Comparison of ENCODE assay signal across 14 cellular contexts in the genomic region with DNA sequence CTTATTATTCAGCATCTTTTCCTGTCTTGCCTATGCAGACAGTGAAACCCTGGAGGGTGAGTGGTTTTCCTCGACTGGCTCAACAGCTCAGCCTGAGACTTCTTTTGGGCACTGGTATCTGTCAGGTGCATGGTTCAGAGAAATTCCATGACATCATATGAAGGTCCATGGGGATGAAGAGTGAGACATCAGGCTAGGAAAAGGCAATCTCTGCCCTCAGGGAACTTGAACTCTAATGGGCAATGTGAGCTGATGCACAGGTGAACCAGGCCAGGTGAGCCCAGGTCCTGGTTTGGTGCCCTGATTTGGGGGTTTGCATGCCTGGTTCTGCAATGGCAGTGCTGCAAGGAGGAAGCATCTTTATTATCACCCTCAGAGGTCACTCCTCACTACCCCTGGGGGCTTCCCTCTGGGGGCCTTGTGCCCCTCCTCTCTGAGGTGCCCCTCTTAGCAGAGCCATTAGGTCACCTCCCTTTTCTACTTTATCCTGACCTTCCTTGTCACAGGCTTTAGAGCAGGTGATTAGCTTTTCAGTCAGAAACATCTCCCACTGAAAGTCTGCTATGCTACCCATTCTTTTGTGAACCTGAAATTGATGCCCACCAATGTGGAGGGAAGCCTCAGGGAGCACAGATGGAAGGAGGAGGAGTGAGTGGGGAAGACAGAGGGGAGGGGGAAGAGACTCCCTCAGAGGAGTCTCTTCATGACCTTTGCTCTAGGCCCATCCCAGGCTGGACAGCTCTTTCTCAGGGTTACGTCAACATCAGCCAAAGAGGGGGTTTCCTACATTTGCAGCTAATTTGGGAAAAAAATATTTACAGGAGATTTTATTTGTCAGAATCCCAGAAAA. TPM values are rescaled to one million over a fixed set of nuclear protein-coding genes. Genes with fewer than 3 reads are reported as not detected.
DNase-seq lines count a peak whose midpoint lies in the region; ATAC-seq, FAIRE-seq and TF ChIP-seq lines count a peak whose summit lies in the region.
"Had no signal": no experiment of that assay in that cellular context is flagged by ENCODE, and none has a peak within 500 bp of the region (broad histone marks: within the 10 kb centered on the region; RNA-seq: fewer than 3 reads in every experiment).

No MANE protein-coding gene starts in this region.

- peaks cover 66% of the 10 kb centered on the region for H3K4me1 Mint-ChIP-seq in Caco-2 (ENCODE audit: low read depth, unreplicated experiment)

- peak overlapping the region; percentile 73 for H3K27ac Mint-ChIP-seq in Caco-2 (ENCODE audit: unreplicated experiment)
- H3K27ac Mint-ChIP-seq: neural progenitor cell had no signal

- FAIRE-seq in HepG2 (lab: Jason Lieb, UNC) (peak; percentile 50), small intestine (lab: Jason Lieb, UNC) (no peak)
- FAIRE-seq: GM12891 had no signal

- H3K9ac ChIP-seq in HepG2 (ENCODE audit: insufficient read depth, low read depth, low read length), result 0 out of 2 replicates have a peak overlapping the region, but pooled peaks have one; percentile 2
- H3K9ac ChIP-seq: BLaER1, neural progenitor cell had no signal

- H3K4me3 ChIP-seq in Caco-2 (ENCODE audit: low read depth, low read length) (no peak overlapping the region), body of pancreas (no peak overlapping the region), HepG2 (replicated peaks in 1 of 3; ENCODE audit: insufficient read depth in 1 of 3, low read depth in 2 of 3, low read length in 3 of 3) (peak overlapping the region in 1 of 3 experiments; percentile 12; a peak in 1 of 6 replicates), small intestine (ENCODE audit: low read depth in 1 of 2, low read length in 2 of 2) (no peak overlapping the region)
- H3K4me3 ChIP-seq: BLaER1, MG63, neural progenitor cell had no signal

- in situ Hi-C loops in HepG2 (cut with HindIII; ENCODE audit: extremely low pct_ligation_motif_present, low pct_unique_long_range_greater_than_20kb) (no loop called here), ACHN (cut with HindIII; ENCODE audit: low pct_ligation_motif_present, low pct_unique_long_range_greater_than_20kb, low sequenced_read_pairs) (no loop called here)

- intact Hi-C loops in Caco-2 (cut with micrococcal nuclease; ENCODE audit: unreplicated experiment) (loop anchor here (1.0 to 2.0 kb wide), 5 partner anchors 12 to 109 kb away; partner anchors contain the start of genes MERTK and TMEM87B), body of pancreas (cut with DNase I) (loop anchor here (5.0 kb wide), 1 partner anchor 107 kb away; no protein-coding TSS in a partner anchor), HepG2 (cut with micrococcal nuclease; ENCODE audit: unreplicated experiment) (no loop called here)

- H3K4me3 Mint-ChIP-seq in Caco-2 (ENCODE audit: unreplicated experiment), result peak overlapping the region; percentile 66
- H3K4me3 Mint-ChIP-seq: neural progenitor cell had no signal

- H3K27ac ChIP-seq in body of pancreas (peak overlapping the region; percentile 79 to 88 (median 82)), HepG2 (ENCODE audit: extremely low read length, insufficient read depth, low read length) (peak overlapping the region; percentile 67), small intestine (ENCODE audit: low read depth in 1 of 2, low read length in 1 of 2) (peak overlapping the region; percentile 68 to 80)
- H3K27ac ChIP-seq: BLaER1, neural progenitor cell had no signal

- TF ChIP-seq RAD21 in HepG2 (CRISPR knock-in tag; IDR thresholded peaks at IDR 0.05), result no peak

- H3K79me2 ChIP-seq in HepG2 (ENCODE audit: insufficient read depth, low read length), result peaks cover 12% of the 10 kb centered on the region

- peaks cover 38% of the 10 kb centered on the region for H3K4me1 ChIP-seq in Caco-2
- H3K4me1 ChIP-seq in body of pancreas, result peaks cover 34% of the 10 kb centered on the region
- peaks cover 80% of the 10 kb centered on the region for H3K4me1 ChIP-seq in HepG2 (ENCODE audit: insufficient read depth, low read length)
- peaks cover 5 to 15% of the 10 kb centered on the region in 2 donors for H3K4me1 ChIP-seq in small intestine (ENCODE audit: control insufficient read depth in 2 of 2, insufficient read depth in 1 of 2, low read depth in 1 of 2, low read length in 1 of 2)
- H3K4me1 ChIP-seq: BLaER1 had no signal

- H3K36me3 ChIP-seq in Caco-2 (ENCODE audit: control insufficient read depth, insufficient read depth, low read length) (peaks cover 6% of the 10 kb centered on the region; the same call in 1 of the 2 replicates), body of pancreas (replicated peaks in 1 of 2; ENCODE audit: insufficient read depth in 1 of 2, low read depth in 2 of 2) (no peaks in the 10 kb centered on the region), HepG2 (replicated peaks in 1 of 2; ENCODE audit: control insufficient read depth in 1 of 2, insufficient read depth in 2 of 2, low read length in 2 of 2) (peaks cover 15 to 42% of the 10 kb centered on the region in 2 experiments), small intestine (ENCODE audit: control insufficient read depth in 2 of 2, insufficient read depth in 2 of 2, low read length in 2 of 2) (no peaks in the 10 kb centered on the region)
- H3K36me3 ChIP-seq: BLaER1, MG63, neural progenitor cell had no signal

- peaks cover 52% of the 10 kb centered on the region for H3K36me3 Mint-ChIP-seq in Caco-2 (ENCODE audit: insufficient read depth, unreplicated experiment)

- no peaks in the 10 kb centered on the region for H3K27me3 ChIP-seq in Caco-2 (replicated peaks; ENCODE audit: control insufficient read depth, insufficient read depth, low read length)
- no peaks in the 10 kb centered on the region for H3K27me3 ChIP-seq in body of pancreas
- H3K27me3 ChIP-seq in HepG2 (ENCODE audit: control insufficient read depth in 1 of 2, insufficient read depth in 2 of 2, low read length in 2 of 2), result no peaks in the 10 kb centered on the region
- H3K27me3 ChIP-seq in small intestine (ENCODE audit: control insufficient read depth in 2 of 2, insufficient read depth in 2 of 2, low read length in 2 of 2), result no peaks in the 10 kb centered on the region
- H3K27me3 ChIP-seq: BLaER1, neural progenitor cell had no signal

- POLR2A ChIA-PET in Caco-2 (lab: Charles Lee) (interaction anchor here (1.2 to 1.3 kb wide), 2 partner anchors 21 to 41 kb away, joined by 3 read pairs; no protein-coding TSS in a partner anchor), HepG2 (lab: Yijun Ruan, JAX) (interaction anchor here (0.8 to 2.7 kb wide), 7 partner anchors 9 to 109 kb away, joined by 3 to 18 read pairs (median 6); partner anchors contain the start of genes MERTK and TMEM87B)

- CTCF ChIA-PET in Caco-2 (lab: Charles Lee) (interaction anchor here (0.6 to 1.3 kb wide), 4 partner anchors 42 to 102 kb away, joined by 3 to 9 read pairs (median 4); partner anchors contain the start of gene MERTK), HepG2 (lab: Yijun Ruan, JAX; ENCODE audit: low intra/inter-chr PET ratio, low total read pairs) (no interaction called here)

- no peaks in the 10 kb centered on the region for H4K20me1 ChIP-seq in HepG2 (ENCODE audit: insufficient read depth, low read length)
- H4K20me1 ChIP-seq: BLaER1 had no signal

- H3K27me3 Mint-ChIP-seq in Caco-2 (ENCODE audit: insufficient read depth, unreplicated experiment), result no peaks in the 10 kb centered on the region

- no peaks in the 10 kb centered on the region for H3K9me3 Mint-ChIP-seq in Caco-2 (ENCODE audit: unreplicated experiment)
- H3K9me3 Mint-ChIP-seq: neural progenitor cell had no signal

- TF ChIP-seq EP300 in HepG2 (IDR thresholded peaks at IDR 0.05; ENCODE audit: low read depth in 2 of 2, low read length in 2 of 2) (peak in 1 of 2 experiments; percentile 47; a peak in 1 of 4 replicates), HepG2 (CRISPR knock-in tag; IDR thresholded peaks at IDR 0.05; ENCODE audit: borderline replicate concordance) (no peak; the same call in 1 of the 2 replicates)

- peak overlapping the region; percentile 56 for H3K4me2 ChIP-seq in HepG2 (ENCODE audit: low read depth, low read length)
- H3K4me2 ChIP-seq: BLaER1, neural progenitor cell had no signal

- TF ChIP-seq CTCF in Caco-2 (IDR thresholded peaks at IDR 0.05; ENCODE audit: insufficient read depth in 1 of 2, low read depth in 1 of 2, low read length in 1 of 2, severe bottlenecking in 1 of 2, unreplicated experiment in 1 of 2) (no peak), body of pancreas (IDR thresholded peaks at IDR 0.05) (no peak), HepG2 (CRISPR knock-in tag; IDR thresholded peaks at IDR 0.05) (no peak)

- H3K9me3 ChIP-seq in Caco-2, result no peaks in the 10 kb centered on the region
- no peaks in the 10 kb centered on the region for H3K9me3 ChIP-seq in body of pancreas
- H3K9me3 ChIP-seq in HepG2 (ENCODE audit: low read length), result no peaks in the 10 kb centered on the region
- no peaks in the 10 kb centered on the region for H3K9me3 ChIP-seq in small intestine (ENCODE audit: control insufficient read depth, low read depth)
- H3K9me3 ChIP-seq: BLaER1, MG63 had no signal

- peak; percentile 1 for ATAC-seq in body of pancreas
- peak; percentile 22; the same call in 2 of the 3 replicates for ATAC-seq in HepG2
- ATAC-seq in HG02588 (IDR thresholded peaks at IDR 0.05; ENCODE audit: unreplicated experiment), result no peak
- no peak for ATAC-seq in GM18502 (IDR thresholded peaks at IDR 0.05; ENCODE audit: poor library complexity, unreplicated experiment)

- BruUV-seq in Caco-2 (replicated peaks; lab: Mats Ljungman, UMichigan) (no TSS peak), HepG2 (replicated peaks; lab: Mats Ljungman, UMichigan) (no TSS peak)

- no peak overlapping the region for H2AFZ ChIP-seq in HepG2 (ENCODE audit: low read length)
- H2AFZ ChIP-seq: neural progenitor cell had no signal

- DNase-seq in Caco-2 (peak in 1 of 2 experiments; percentile 56), body of pancreas (no peak), HepG2 (ENCODE audit: low spot score) (peak; percentile 37), small intestine (peak; percentile 31), ACHN (no peak)
- DNase-seq in activated CD4-positive, CD25-positive, alpha-beta regulatory T cell treated with anti-CD3 and anti-CD28 coated beads, Interleukin-2, amount 50 U/mL, for 72 hours, result no peak
- DNase-seq: activated T-cell treated with anti-CD3 and anti-CD28 coated beads for 4 hours; stimulated activated CD4-positive, alpha-beta T cell treated with anti-CD3 and anti-CD28 coated beads, Interleukin-15, amount 100 ng/mL, for 24 hours had no signal

- WGBS in body of pancreas, 2 donors, result 26 to 37% methylated on average over 2 of the region's 2 CpGs
- 90% methylated on average over 2 of the region's 2 CpGs for WGBS in HepG2 (ENCODE audit: low lambda C conversion rate)
- WGBS in small intestine, 3 donors, result 45 to 75% (median 46%) methylated on average over 2 of the region's 2 CpGs

- TF ChIP-seq POLR2A in body of pancreas (IDR thresholded peaks at IDR 0.05) (no peak), HepG2 (IDR thresholded peaks at IDR 0.05; ENCODE audit: insufficient read depth in 1 of 2, low read depth in 2 of 2, low read length in 2 of 2) (no peak)

RNA-seq across cellular contexts. Expression of gene MERTK, which starts 47.3 kb away (rescaled TPM):
- total RNA-seq in Caco-2 (2022) (39.2 and 42.6 TPM in 2 replicates), body of pancreas (1 to 10 TPM; 7.9 to 9.6 TPM), HepG2 (2016; rRNA removed; fragmentation: Illumina TruSeq; extraction: Trizol) (22.5 and 37.3 TPM in 2 replicates)
- total RNA-seq in HepG2 (2016; cell fraction: cytosol; rRNA removed; fragmentation: Illumina TruSeq; extraction: Trizol; ENCODE audit: low read depth), result 9.7 and 10.2 TPM in 2 replicates
- 20.5 and 38.2 TPM in 2 replicates for total RNA-seq in HepG2 (2016; cell fraction: insoluble cytoplasmic fraction; rRNA removed; fragmentation: Illumina TruSeq; extraction: Trizol)
- 9.9 and 11.4 TPM in 2 replicates for total RNA-seq in HepG2 (2016; cell fraction: membrane; rRNA removed; fragmentation: Illumina TruSeq; extraction: Trizol)
- 62.8 and 64.0 TPM in 2 replicates for total RNA-seq in HepG2 (2016; cell fraction: nucleus; rRNA removed; fragmentation: Illumina TruSeq; extraction: Trizol)
- polyA plus RNA-seq in HepG2 (2011; rRNA removed) (44.7 and 45.5 TPM in 2 replicates), small intestine (1 to 10 TPM; 4.1 to 9.8 (median 4.9) TPM)
- 32.3 and 35.9 TPM in 2 replicates for polyA plus RNA-seq in HepG2 (2011; cell fraction: cytosol; rRNA removed)
- polyA plus RNA-seq in HepG2 (2011; cell fraction: nucleus; rRNA removed), result 74.2 and 85.4 TPM in 2 replicates
- polyA plus RNA-seq in HepG2 (2012), result 17.2 and 32.7 TPM in 2 replicates
- polyA plus RNA-seq in HepG2 (2016; cell fraction: cytosol; fragmentation: Illumina TruSeq; extraction: Trizol; ENCODE audit: low read depth), result 1.2 and 1.5 TPM in 2 replicates
- 16.7 and 17.4 TPM in 2 replicates for polyA plus RNA-seq in HepG2 (2016; cell fraction: insoluble cytoplasmic fraction; fragmentation: Illumina TruSeq; extraction: Trizol; ENCODE audit: low read depth)
- polyA plus RNA-seq in HepG2 (2016; cell fraction: membrane; fragmentation: Illumina TruSeq; extraction: Trizol; ENCODE audit: low read depth), result 3.4 TPM in 2 replicates
- 67.5 and 78.5 TPM in 2 replicates for polyA plus RNA-seq in HepG2 (2016; cell fraction: nucleus; fragmentation: Illumina TruSeq; extraction: Trizol; ENCODE audit: insufficient read depth, low read depth)
- 46.5 TPM in 1 of 2 replicates, not detected in the other for polyA minus RNA-seq in HepG2 (2011; rRNA and poly(A)+ RNA removed; ENCODE audit: low replicate concordance)
- polyA minus RNA-seq in HepG2 (2011; cell fraction: cytosol; rRNA and poly(A)+ RNA removed), result 24.0 and 26.2 TPM in 2 replicates
- polyA minus RNA-seq in HepG2 (2011; cell fraction: nucleus; rRNA and poly(A)+ RNA removed), result 55.6 and 65.1 TPM in 2 replicates

Comparison
In these comparisons a context has a peak if more than half of its experiments do, and no peak if none do; other contexts are left out.
1. DNase-seq: peak in HepG2 (single experiment) and small intestine (single experiment); none in body of pancreas (0 of 4), ACHN (single experiment) and activated CD4-positive, CD25-positive, alpha-beta regulatory T cell treated with anti-CD3 and anti-CD28 coated beads, Interleukin-2, amount 50 U/mL, for 72 hours (single experiment).
2. ATAC-seq: peak in body of pancreas (single experiment) and HepG2 (single experiment); none in HG02588 (single experiment) and GM18502 (single experiment).
3. Peak in every context shown above with its lines, with median percentiles within 50 percentile points of each other: H3K27ac ChIP-seq.